In the genomic region with DNA sequence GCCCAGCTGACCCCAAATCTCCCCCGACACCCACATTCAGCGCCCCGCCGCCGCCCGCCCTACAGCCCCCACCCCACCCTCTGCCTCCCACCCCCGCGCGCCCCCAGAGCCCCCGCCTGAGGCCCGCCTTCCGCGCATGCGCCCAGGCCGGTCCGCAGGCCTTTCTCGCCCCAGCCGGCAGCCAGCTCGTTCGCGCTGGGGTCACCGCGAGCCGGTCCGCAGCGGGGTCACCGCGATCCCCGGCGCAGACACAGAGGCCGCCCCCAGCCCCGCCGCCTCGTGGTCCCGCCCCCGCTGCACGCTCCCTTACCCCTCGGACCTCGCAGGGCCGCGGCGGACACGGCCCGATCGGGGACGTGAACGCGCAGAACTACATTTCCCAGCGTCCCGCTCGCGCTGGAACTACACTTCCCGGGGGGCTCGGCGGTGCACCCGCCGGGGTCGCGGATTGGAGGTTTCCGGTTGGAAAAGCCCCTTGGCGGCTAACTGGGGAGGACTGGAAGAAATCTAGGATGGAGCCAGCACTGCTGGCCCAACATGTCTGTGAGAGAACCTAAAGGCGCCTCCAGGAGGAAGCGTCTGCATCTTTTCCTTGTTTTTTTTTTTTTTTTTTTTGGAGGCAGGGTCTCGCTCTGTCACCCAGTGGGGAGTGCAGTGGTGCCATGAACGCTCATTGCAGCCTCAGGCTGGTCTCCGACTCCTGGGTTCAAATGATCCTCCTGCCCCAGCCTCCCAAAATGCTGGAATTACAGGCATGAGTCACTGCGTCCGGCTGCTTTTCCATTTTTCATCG, we compare ENCODE assay signal across 1 cellular context.
TF ChIP-seq lines count a peak whose summit lies in the region.

A gene (minus strand): TSS at position 374 of the 793 bp plus-strand sequence. CDS start 10,671 bp downstream, outside the sequence.

TF ChIP-seq in HepG2, 621 proteins besides CTCF, POLR2A, EP300 and RAD21 (continued from another document and continues in another):
- TF ChIP-seq, protein P1, sequence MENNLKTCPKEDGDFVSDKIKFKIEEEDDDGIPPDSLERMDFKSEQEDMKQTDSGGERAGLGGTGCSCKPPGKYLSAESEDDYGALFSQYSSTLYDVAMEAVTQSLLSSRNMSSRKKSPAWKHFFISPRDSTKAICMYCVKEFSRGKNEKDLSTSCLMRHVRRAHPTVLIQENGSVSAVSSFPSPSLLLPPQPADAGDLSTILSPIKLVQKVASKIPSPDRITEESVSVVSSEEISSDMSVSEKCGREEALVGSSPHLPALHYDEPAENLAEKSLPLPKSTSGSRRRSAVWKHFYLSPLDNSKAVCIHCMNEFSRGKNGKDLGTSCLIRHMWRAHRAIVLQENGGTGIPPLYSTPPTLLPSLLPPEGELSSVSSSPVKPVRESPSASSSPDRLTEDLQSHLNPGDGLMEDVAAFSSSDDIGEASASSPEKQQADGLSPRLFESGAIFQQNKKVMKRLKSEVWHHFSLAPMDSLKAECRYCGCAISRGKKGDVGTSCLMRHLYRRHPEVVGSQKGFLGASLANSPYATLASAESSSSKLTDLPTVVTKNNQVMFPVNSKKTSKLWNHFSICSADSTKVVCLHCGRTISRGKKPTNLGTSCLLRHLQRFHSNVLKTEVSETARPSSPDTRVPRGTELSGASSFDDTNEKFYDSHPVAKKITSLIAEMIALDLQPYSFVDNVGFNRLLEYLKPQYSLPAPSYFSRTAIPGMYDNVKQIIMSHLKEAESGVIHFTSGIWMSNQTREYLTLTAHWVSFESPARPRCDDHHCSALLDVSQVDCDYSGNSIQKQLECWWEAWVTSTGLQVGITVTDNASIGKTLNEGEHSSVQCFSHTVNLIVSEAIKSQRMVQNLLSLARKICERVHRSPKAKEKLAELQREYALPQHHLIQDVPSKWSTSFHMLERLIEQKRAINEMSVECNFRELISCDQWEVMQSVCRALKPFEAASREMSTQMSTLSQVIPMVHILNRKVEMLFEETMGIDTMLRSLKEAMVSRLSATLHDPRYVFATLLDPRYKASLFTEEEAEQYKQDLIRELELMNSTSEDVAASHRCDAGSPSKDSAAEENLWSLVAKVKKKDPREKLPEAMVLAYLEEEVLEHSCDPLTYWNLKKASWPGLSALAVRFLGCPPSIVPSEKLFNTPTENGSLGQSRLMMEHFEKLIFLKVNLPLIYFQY (CRISPR knock-in tag; IDR thresholded peaks at IDR 0.05; ENCODE audit: borderline replicate concordance), result no peak
- no peak for TF ChIP-seq GZF1 (CRISPR knock-in tag; IDR thresholded peaks at IDR 0.05)
- TF ChIP-seq, protein P2, sequence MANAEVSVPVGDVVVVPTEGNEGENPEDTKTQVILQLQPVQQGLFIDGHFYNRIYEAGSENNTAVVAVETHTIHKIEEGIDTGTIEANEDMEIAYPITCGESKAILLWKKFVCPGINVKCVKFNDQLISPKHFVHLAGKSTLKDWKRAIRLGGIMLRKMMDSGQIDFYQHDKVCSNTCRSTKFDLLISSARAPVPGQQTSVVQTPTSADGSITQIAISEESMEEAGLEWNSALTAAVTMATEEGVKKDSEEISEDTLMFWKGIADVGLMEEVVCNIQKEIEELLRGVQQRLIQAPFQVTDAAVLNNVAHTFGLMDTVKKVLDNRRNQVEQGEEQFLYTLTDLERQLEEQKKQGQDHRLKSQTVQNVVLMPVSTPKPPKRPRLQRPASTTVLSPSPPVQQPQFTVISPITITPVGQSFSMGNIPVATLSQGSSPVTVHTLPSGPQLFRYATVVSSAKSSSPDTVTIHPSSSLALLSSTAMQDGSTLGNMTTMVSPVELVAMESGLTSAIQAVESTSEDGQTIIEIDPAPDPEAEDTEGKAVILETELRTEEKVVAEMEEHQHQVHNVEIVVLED (CRISPR knock-in tag; IDR thresholded peaks at IDR 0.05; ENCODE audit: borderline replicate concordance), result peak; percentile 90
- peak; percentile 81 for TF ChIP-seq PHF20 (CRISPR knock-in tag; IDR thresholded peaks at IDR 0.05)
- TF ChIP-seq ZBTB7A (CRISPR knock-in tag; IDR thresholded peaks at IDR 0.05), result peak; percentile 53
- TF ChIP-seq ZBTB1 (CRISPR knock-in tag; IDR thresholded peaks at IDR 0.05; ENCODE audit: borderline replicate concordance), result no peak
- peak; percentile 81 for TF ChIP-seq RBFOX2 (IDR thresholded peaks at IDR 0.05; ENCODE audit: low read depth, low read length)
- peak; percentile 86 for TF ChIP-seq PHF8 (CRISPR knock-in tag; IDR thresholded peaks at IDR 0.05)
- peak; percentile 40 for TF ChIP-seq POGZ (CRISPR knock-in tag; IDR thresholded peaks at IDR 0.05)
- TF ChIP-seq ATF7-NPFF (CRISPR knock-in tag; IDR thresholded peaks at IDR 0.05; ENCODE audit: low read depth), result 0 out of 2 replicates have a peak, but pooled peaks have one; percentile 45
- TF ChIP-seq MED8 (CRISPR knock-in tag; IDR thresholded peaks at IDR 0.05; ENCODE audit: insufficient replicate concordance), result no peak
- no peak for TF ChIP-seq FOXA3 (CRISPR knock-in tag; IDR thresholded peaks at IDR 0.05)
- TF ChIP-seq IKZF4 (CRISPR knock-in tag; IDR thresholded peaks at IDR 0.05; ENCODE audit: borderline replicate concordance, low read depth, not compliant biosample characterization), result no peak
- TF ChIP-seq, protein P3, sequence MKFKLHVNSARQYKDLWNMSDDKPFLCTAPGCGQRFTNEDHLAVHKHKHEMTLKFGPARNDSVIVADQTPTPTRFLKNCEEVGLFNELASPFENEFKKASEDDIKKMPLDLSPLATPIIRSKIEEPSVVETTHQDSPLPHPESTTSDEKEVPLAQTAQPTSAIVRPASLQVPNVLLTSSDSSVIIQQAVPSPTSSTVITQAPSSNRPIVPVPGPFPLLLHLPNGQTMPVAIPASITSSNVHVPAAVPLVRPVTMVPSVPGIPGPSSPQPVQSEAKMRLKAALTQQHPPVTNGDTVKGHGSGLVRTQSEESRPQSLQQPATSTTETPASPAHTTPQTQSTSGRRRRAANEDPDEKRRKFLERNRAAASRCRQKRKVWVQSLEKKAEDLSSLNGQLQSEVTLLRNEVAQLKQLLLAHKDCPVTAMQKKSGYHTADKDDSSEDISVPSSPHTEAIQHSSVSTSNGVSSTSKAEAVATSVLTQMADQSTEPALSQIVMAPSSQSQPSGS (CRISPR knock-in tag; IDR thresholded peaks at IDR 0.05), result 0 out of 2 replicates have a peak, but pooled peaks have one; percentile 49
- TF ChIP-seq, protein P4, sequence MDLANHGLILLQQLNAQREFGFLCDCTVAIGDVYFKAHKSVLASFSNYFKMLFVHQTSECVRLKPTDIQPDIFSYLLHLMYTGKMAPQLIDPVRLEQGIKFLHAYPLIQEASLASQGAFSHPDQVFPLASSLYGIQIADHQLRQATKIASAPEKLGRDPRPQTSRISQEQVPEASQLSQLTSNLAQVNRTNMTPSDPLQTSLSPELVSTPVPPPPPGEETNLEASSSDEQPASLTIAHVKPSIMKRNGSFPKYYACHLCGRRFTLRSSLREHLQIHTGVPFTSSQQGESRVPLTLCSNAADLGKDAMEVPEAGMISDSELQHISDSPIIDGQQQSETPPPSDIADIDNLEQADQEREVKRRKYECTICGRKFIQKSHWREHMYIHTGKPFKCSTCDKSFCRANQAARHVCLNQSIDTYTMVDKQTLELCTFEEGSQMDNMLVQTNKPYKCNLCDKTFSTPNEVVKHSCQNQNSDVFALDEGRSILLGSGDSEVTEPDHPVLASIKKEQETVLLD (CRISPR knock-in tag; IDR thresholded peaks at IDR 0.05; ENCODE audit: low read depth), result peak; percentile 60; the same call in 1 of the 2 replicates
- no peak for TF ChIP-seq SP5 (CRISPR knock-in tag; IDR thresholded peaks at IDR 0.05; ENCODE audit: borderline replicate concordance, low read depth)
- no peak for TF ChIP-seq SRY (CRISPR knock-in tag; IDR thresholded peaks at IDR 0.05)
- no peak for TF ChIP-seq ZNF253 (CRISPR knock-in tag; IDR thresholded peaks at IDR 0.05; ENCODE audit: borderline replicate concordance)
- TF ChIP-seq ELF3 (CRISPR knock-in tag; IDR thresholded peaks at IDR 0.05), result peak; percentile 63; the same call in 1 of the 2 replicates
- peak; percentile 43 for TF ChIP-seq SP2 (CRISPR knock-in tag; IDR thresholded peaks at IDR 0.05)
- TF ChIP-seq ZNF562 (CRISPR knock-in tag; IDR thresholded peaks at IDR 0.05; ENCODE audit: borderline replicate concordance), result no peak
- TF ChIP-seq NR3C1 (CRISPR knock-in tag; IDR thresholded peaks at IDR 0.05), result no peak
- TF ChIP-seq ZNF33A (CRISPR knock-in tag; IDR thresholded peaks at IDR 0.05; ENCODE audit: borderline replicate concordance), result no peak
- TF ChIP-seq ZNF224 (CRISPR knock-in tag; IDR thresholded peaks at IDR 0.05), result no peak
- TF ChIP-seq CENPX (CRISPR knock-in tag; IDR thresholded peaks at IDR 0.05), result no peak
- TF ChIP-seq MAF1 (CRISPR knock-in tag; IDR thresholded peaks at IDR 0.05; ENCODE audit: borderline replicate concordance), result no peak
- TF ChIP-seq ZNF354B (CRISPR knock-in tag; IDR thresholded peaks at IDR 0.05), result 0 out of 2 replicates have a peak, but pooled peaks have one; percentile 58
- peak; percentile 74; the same call in 1 of the 2 replicates for TF ChIP-seq SATB2 (CRISPR knock-in tag; IDR thresholded peaks at IDR 0.05)
- peak; percentile 69; the same call in 1 of the 2 replicates for TF ChIP-seq KDM2A (CRISPR knock-in tag; IDR thresholded peaks at IDR 0.05; ENCODE audit: borderline replicate concordance, low read depth)
- 0 out of 2 replicates have a peak, but pooled peaks have one; percentile 30 for TF ChIP-seq BRCA1 (CRISPR knock-in tag; IDR thresholded peaks at IDR 0.05)
- TF ChIP-seq, protein P5, sequence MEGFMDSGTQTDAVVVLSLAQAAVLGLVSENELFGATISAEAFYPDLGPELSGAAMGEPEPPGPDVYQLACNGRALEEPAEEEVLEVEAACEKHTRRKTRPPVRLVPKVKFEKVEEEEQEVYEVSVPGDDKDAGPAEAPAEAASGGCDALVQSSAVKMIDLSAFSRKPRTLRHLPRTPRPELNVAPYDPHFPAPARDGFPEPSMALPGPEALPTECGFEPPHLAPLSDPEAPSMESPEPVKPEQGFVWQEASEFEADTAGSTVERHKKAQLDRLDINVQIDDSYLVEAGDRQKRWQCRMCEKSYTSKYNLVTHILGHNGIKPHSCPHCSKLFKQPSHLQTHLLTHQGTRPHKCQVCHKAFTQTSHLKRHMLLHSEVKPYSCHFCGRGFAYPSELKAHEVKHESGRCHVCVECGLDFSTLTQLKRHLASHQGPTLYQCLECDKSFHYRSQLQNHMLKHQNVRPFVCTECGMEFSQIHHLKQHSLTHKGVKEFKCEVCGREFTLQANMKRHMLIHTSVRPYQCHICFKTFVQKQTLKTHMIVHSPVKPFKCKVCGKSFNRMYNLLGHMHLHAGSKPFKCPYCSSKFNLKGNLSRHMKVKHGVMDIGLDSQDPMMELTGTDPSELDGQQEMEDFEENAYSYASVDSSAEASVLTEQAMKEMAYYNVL (CRISPR knock-in tag; IDR thresholded peaks at IDR 0.05; ENCODE audit: borderline replicate concordance), result no peak
- peak; percentile 64 for TF ChIP-seq ISL2 (CRISPR knock-in tag; IDR thresholded peaks at IDR 0.05)
- TF ChIP-seq, protein P6, sequence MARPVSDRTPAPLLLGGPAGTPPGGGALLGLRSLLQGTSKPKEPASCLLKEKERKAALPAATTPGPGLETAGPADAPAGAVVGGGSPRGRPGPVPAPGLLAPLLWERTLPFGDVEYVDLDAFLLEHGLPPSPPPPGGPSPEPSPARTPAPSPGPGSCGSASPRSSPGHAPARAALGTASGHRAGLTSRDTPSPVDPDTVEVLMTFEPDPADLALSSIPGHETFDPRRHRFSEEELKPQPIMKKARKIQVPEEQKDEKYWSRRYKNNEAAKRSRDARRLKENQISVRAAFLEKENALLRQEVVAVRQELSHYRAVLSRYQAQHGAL (CRISPR knock-in tag; IDR thresholded peaks at IDR 0.05; ENCODE audit: not compliant biosample characterization), result peak; percentile 73
- TF ChIP-seq, protein P7, sequence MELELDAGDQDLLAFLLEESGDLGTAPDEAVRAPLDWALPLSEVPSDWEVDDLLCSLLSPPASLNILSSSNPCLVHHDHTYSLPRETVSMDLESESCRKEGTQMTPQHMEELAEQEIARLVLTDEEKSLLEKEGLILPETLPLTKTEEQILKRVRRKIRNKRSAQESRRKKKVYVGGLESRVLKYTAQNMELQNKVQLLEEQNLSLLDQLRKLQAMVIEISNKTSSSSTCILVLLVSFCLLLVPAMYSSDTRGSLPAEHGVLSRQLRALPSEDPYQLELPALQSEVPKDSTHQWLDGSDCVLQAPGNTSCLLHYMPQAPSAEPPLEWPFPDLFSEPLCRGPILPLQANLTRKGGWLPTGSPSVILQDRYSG (CRISPR knock-in tag; IDR thresholded peaks at IDR 0.05), result no peak
- no peak for TF ChIP-seq ZNF337 (CRISPR knock-in tag; IDR thresholded peaks at IDR 0.05; ENCODE audit: borderline replicate concordance, low read depth)
- 0 out of 2 replicates have a peak, but pooled peaks have one; percentile 64 for TF ChIP-seq IRX3 (CRISPR knock-in tag; IDR thresholded peaks at IDR 0.05; ENCODE audit: borderline replicate concordance, low read depth)
- TF ChIP-seq KAT8 (CRISPR knock-in tag; IDR thresholded peaks at IDR 0.05), result peak; percentile 83
- TF ChIP-seq ZNF501 (CRISPR knock-in tag; IDR thresholded peaks at IDR 0.05), result peak; percentile 69
- TF ChIP-seq MIER2 (CRISPR knock-in tag; IDR thresholded peaks at IDR 0.05), result no peak
- no peak for TF ChIP-seq MTF1 (CRISPR knock-in tag; IDR thresholded peaks at IDR 0.05)
- TF ChIP-seq TBX2 (CRISPR knock-in tag; IDR thresholded peaks at IDR 0.05; ENCODE audit: borderline replicate concordance), result no peak; the same call in 1 of the 2 replicates
- TF ChIP-seq FOXA1 (IDR thresholded peaks at IDR 0.05), result no peak
- no peak for TF ChIP-seq FOXA1 (CRISPR knock-in tag; IDR thresholded peaks at IDR 0.05)
- TF ChIP-seq YY1 (IDR thresholded peaks at IDR 0.05; ENCODE audit: insufficient read depth, insufficient replicate concordance, low read depth, low read length), result peak; percentile 76
- TF ChIP-seq JUNB (CRISPR knock-in tag; IDR thresholded peaks at IDR 0.05; ENCODE audit: borderline replicate concordance), result no peak
- peak; percentile 55; the same call in 1 of the 2 replicates for TF ChIP-seq ZNF564 (CRISPR knock-in tag; IDR thresholded peaks at IDR 0.05)
- no peak for TF ChIP-seq HNF4G (IDR thresholded peaks at IDR 0.05; ENCODE audit: borderline replicate concordance, low read depth, low read length)
- TF ChIP-seq HNF4G (CRISPR knock-in tag; IDR thresholded peaks at IDR 0.05; ENCODE audit: borderline replicate concordance, low read depth), result no peak
- no peak for TF ChIP-seq GTF3A (CRISPR knock-in tag; conservative IDR thresholded peaks at IDR 0.05)
- peak; percentile 53 for TF ChIP-seq ASH2L (IDR thresholded peaks at IDR 0.05; ENCODE audit: insufficient read length, low read depth, low read length)
- TF ChIP-seq ZNF124 (CRISPR knock-in tag; IDR thresholded peaks at IDR 0.05), result no peak
- TF ChIP-seq ZNF777 (CRISPR knock-in tag; IDR thresholded peaks at IDR 0.05), result peak; percentile 55; the same call in 1 of the 2 replicates
- TF ChIP-seq ZNF746 (CRISPR knock-in tag; IDR thresholded peaks at IDR 0.05), result no peak
- peak; percentile 88 for TF ChIP-seq ELF1 (CRISPR knock-in tag; IDR thresholded peaks at IDR 0.05)
